In genomic region chr15:73866481-73866880, GRCh38 we compare ENCODE assay signal across 24 cellular contexts. TPM values are rescaled to one million over a fixed set of nuclear protein-coding genes. Genes with fewer than 3 reads are reported as not detected.
"Had no signal": no experiment of that assay in that cellular context is flagged by ENCODE, and none has a peak within 500 bp of the region (broad histone marks: within the 10 kb centered on the region; RNA-seq: fewer than 3 reads in every experiment).

No MANE protein-coding gene starts in this region.

- H3K9me3 Mint-ChIP-seq: activated T-cell treated with anti-CD3 and anti-CD28 coated beads, Interleukin-2, amount 50 U/mL, for 4 hours; T-helper 1 cell treated with Interleukin-12 subunit alpha and Interleukin-12 subunit beta and Interleukin-4 antibody, amounts not matched to agents 30 μg/mL and 1 μg/mL, for 36 hours had no signal

- H3K4me3 Mint-ChIP-seq: activated CD8-positive, alpha-beta T cell treated with anti-CD3 and anti-CD28 coated beads, Interleukin-2, amount 10 ng/mL, durations not matched to agents 7 days and 5 days; activated naive CD4-positive, alpha-beta T cell treated with anti-CD3 and anti-CD28 coated beads for 36 hours; activated naive CD8-positive, alpha-beta T cell; activated T-cell treated with anti-CD3 and anti-CD28 coated beads, Interleukin-2, amount 50 U/mL, for 4 hours; brain; T-helper 1 cell treated with Interleukin-12 subunit alpha and Interleukin-12 subunit beta and Interleukin-4 antibody, amounts not matched to agents 30 μg/mL and 1 μg/mL, for 36 hours had no signal

- H3K36me3 ChIP-seq: Peyer's patch had no signal

- FAIRE-seq: astrocyte had no signal

- H3K36me3 Mint-ChIP-seq: activated naive CD8-positive, alpha-beta T cell; brain had no signal

- ATAC-seq: activated CD8-positive, alpha-beta T cell treated with anti-CD3 and anti-CD28 coated beads, Interleukin-2, amount 10 ng/mL, durations not matched to agents 7 days and 5 days had no signal

- DNase-seq: activated CD4-positive, alpha-beta T cell treated with anti-CD3 and anti-CD28 coated beads for 48 hours; activated CD4-positive, alpha-beta T cell treated with anti-CD3 and anti-CD28 coated beads, Interleukin-2, amount 50 U/mL, for 4 hours; activated CD4-positive, CD25-positive, alpha-beta regulatory T cell treated with anti-CD3 and anti-CD28 coated beads, Interleukin-2, amount 50 U/mL, for 72 hours; activated CD8-positive, alpha-beta T cell treated with anti-CD3 and anti-CD28 coated beads, Interleukin-2, amount 10 ng/mL, durations not matched to agents 7 days and 5 days; activated effector memory CD4-positive, alpha-beta T cell treated with anti-CD3 and anti-CD28 coated beads, Interleukin-2, amount 50 U/mL, for 16 hours; activated naive CD4-positive, alpha-beta T cell treated with anti-CD3 and anti-CD28 coated beads for 36 hours; activated T-cell treated with anti-CD3 and anti-CD28 coated beads, Interleukin-2, amount 50 U/mL, for 4 hours; amygdala; MM.1S; NCI-H1105; NCI-H1436; NCI-H1694 treated with DMSO at 0.1 percent for 48 hours; NCI-H2029 treated with DMSO at 0.1 percent for 48 hours; NCI-H510A treated with DMSO at 0.1 percent for 48 hours; NCI-H69; NK-92 treated with Interleukin-12 subunit alpha and Interleukin-12 subunit beta, amount 100 ng/mL, for 24 hours; Peyer's patch; SHP77 treated with DMSO at 0.1 percent for 48 hours had no signal

- H3K27ac ChIP-seq: Peyer's patch, RWPE1 had no signal

- H3K27ac Mint-ChIP-seq: activated CD8-positive, alpha-beta T cell treated with anti-CD3 and anti-CD28 coated beads, Interleukin-2, amount 10 ng/mL, durations not matched to agents 7 days and 5 days; activated naive CD4-positive, alpha-beta T cell treated with anti-CD3 and anti-CD28 coated beads for 36 hours; activated naive CD8-positive, alpha-beta T cell; brain; T-helper 1 cell treated with Interleukin-12 subunit alpha and Interleukin-12 subunit beta and Interleukin-4 antibody, amounts not matched to agents 30 μg/mL and 1 μg/mL, for 36 hours had no signal

- H3K4me1 ChIP-seq: Peyer's patch had no signal

- H3K4me3 ChIP-seq: Peyer's patch had no signal

- H3K9me3 ChIP-seq: Peyer's patch had no signal

- H3K27me3 ChIP-seq: Peyer's patch had no signal

RNA-seq across cellular contexts. Expression of gene TBC1D21, which starts 6.9 kb away (rescaled TPM):
- total RNA-seq: activated CD8-positive, alpha-beta T cell treated with anti-CD3 and anti-CD28 coated beads, Interleukin-2, amount 10 ng/mL, durations not matched to agents 7 days and 5 days; activated naive CD4-positive, alpha-beta T cell treated with anti-CD3 and anti-CD28 coated beads for 36 hours; activated T-cell treated with anti-CD3 and anti-CD28 coated beads, Interleukin-2, amount 50 U/mL, for 4 hours; astrocyte; Peyer's patch; SK-MEL-5 had no signal
